Comparison of ENCODE assay signal across 1 cellular context in genomic region chr9:126150411-126151030, GRCh38.
A peak's percentile ranks its signal among the peaks of the same experiment; 100 is the strongest.
TF ChIP-seq lines count a peak whose summit lies in the region.

No MANE protein-coding gene starts in this region.

TF ChIP-seq in SK-N-SH, 30 proteins besides CTCF, POLR2A, EP300 and RAD21 (continued from another document):
- peak; percentile 68; the same call in 1 of the 2 replicates for TF ChIP-seq USF1 (IDR thresholded peaks at IDR 0.05; ENCODE audit: borderline replicate concordance, low read depth)
